11 cellular contexts compared by ENCODE assay signal in genomic region chr15:48862705-48863104, GRCh38. TPM values are rescaled to one million over a fixed set of nuclear protein-coding genes. Genes with fewer than 3 reads are reported as not detected.
DNase-seq lines count a peak whose midpoint lies in the region; TF ChIP-seq lines count a peak whose summit lies in the region.
"Had no signal": no experiment of that assay in that cellular context is flagged by ENCODE, and none has a peak within 500 bp of the region (broad histone marks: within the 10 kb centered on the region; RNA-seq: fewer than 3 reads in every experiment).

No MANE protein-coding gene starts in this region.

- H3K36me3 ChIP-seq in osteoblast (ENCODE audit: insufficient read depth, low read length) (no peaks in the 10 kb centered on the region), testis (ENCODE audit: low read depth, missing control alignments) (no peaks in the 10 kb centered on the region)
- H3K36me3 ChIP-seq: spleen had no signal

- peaks cover 2% of the 10 kb centered on the region for H3K27me3 Mint-ChIP-seq in activated CD4-positive, alpha-beta T cell treated with anti-CD3 and anti-CD28 coated beads, Interleukin-2, amount 10 ng/mL, durations not matched to agents 24 days and 14 days

- no peaks in the 10 kb centered on the region for H3K79me2 ChIP-seq in osteoblast (ENCODE audit: insufficient read depth, low read length)

- no peaks in the 10 kb centered on the region for H4K20me1 ChIP-seq in osteoblast (ENCODE audit: insufficient read depth, low read length)

- TF ChIP-seq CTCF in HL-60 (IDR thresholded peaks at IDR 0.05; ENCODE audit: insufficient read depth, low read length) (no peak), osteoblast (IDR thresholded peaks at IDR 0.05; ENCODE audit: extremely low read depth, low read depth, low read length) (no peak), testis (IDR thresholded peaks at IDR 0.05) (no peak)

- DNase-seq in activated CD4-positive, alpha-beta T cell treated with anti-CD3 and anti-CD28 coated beads, Interleukin-2, amount 10 ng/mL, durations not matched to agents 24 days and 14 days, result no peak
- DNase-seq in activated CD4-positive, alpha-beta T cell treated with anti-CD3 and anti-CD28 coated beads for 4 hours, result no peak
- DNase-seq in HL-60 (ENCODE audit: low read depth in 1 of 2, low spot score in 1 of 2) (peak; percentile 78 to 88), SKM-1 (lab: John Stamatoyannopoulos, UW; ENCODE audit: unreplicated experiment) (peak; percentile 88), osteoblast (ENCODE audit: insufficient read length, low spot score, missing footprints) (no peak), testis (no peak), GM03348 (ENCODE audit: low spot score) (no peak), NCI-H1694 (lab: John Stamatoyannopoulos, UW) (no peak)
- DNase-seq: spleen had no signal

- intact Hi-C loops in activated CD4-positive, alpha-beta T cell treated with anti-CD3 and anti-CD28 coated beads, Interleukin-2, amount 10 ng/mL, durations not matched to agents 24 days and 14 days (cut with micrococcal nuclease), result loop anchor here (1.0 to 10.0 kb wide), 5 partner anchors 14 to 372 kb away; partner anchors contain the start of gene SECISBP2L
- intact Hi-C loops in testis (cut with DNase I; ENCODE audit: low total_unique reads), result no loop called here

- H3K27me3 ChIP-seq in HL-60 (ENCODE audit: insufficient read depth, poor library complexity, severe bottlenecking) (no peaks in the 10 kb centered on the region), osteoblast (ENCODE audit: insufficient read depth, low read length) (no peaks in the 10 kb centered on the region), testis (no peaks in the 10 kb centered on the region)
- H3K27me3 ChIP-seq: spleen had no signal

- peaks cover 1% of the 10 kb centered on the region for H3K36me3 Mint-ChIP-seq in activated CD4-positive, alpha-beta T cell treated with anti-CD3 and anti-CD28 coated beads, Interleukin-2, amount 10 ng/mL, durations not matched to agents 24 days and 14 days (ENCODE audit: low read depth)

- H3K9me3 Mint-ChIP-seq in activated CD4-positive, alpha-beta T cell treated with anti-CD3 and anti-CD28 coated beads, Interleukin-2, amount 10 ng/mL, durations not matched to agents 24 days and 14 days, result no peaks in the 10 kb centered on the region
- H3K9me3 Mint-ChIP-seq: nephron had no signal

- no peak overlapping the region for H3K4me3 ChIP-seq in HL-60 (replicated peaks; ENCODE audit: insufficient read depth, low read length)
- no peak overlapping the region for H3K4me3 ChIP-seq in osteoblast (ENCODE audit: insufficient read depth, low read length)
- no peak overlapping the region for H3K4me3 ChIP-seq in testis
- H3K4me3 ChIP-seq: A549, spleen had no signal

- H3K4me1 ChIP-seq in osteoblast (ENCODE audit: insufficient read depth, low read length) (peaks cover 39% of the 10 kb centered on the region), testis (no peaks in the 10 kb centered on the region)

- H2AFZ ChIP-seq in osteoblast (ENCODE audit: low read length), result peak overlapping the region; percentile 80

- 88% methylated on average over 1 of the region's 1 CpG for WGBS in testis, 2 donors

- H3K27ac ChIP-seq in HL-60 (replicated peaks) (peak overlapping the region; percentile 22; the same call in 1 of the 2 replicates), osteoblast (ENCODE audit: low read depth, low read length) (no peak overlapping the region), testis (no peak overlapping the region)
- H3K27ac ChIP-seq: spleen had no signal

- peaks cover 14% of the 10 kb centered on the region for H3K4me1 Mint-ChIP-seq in activated CD4-positive, alpha-beta T cell treated with anti-CD3 and anti-CD28 coated beads, Interleukin-2, amount 10 ng/mL, durations not matched to agents 24 days and 14 days

- H3K27ac Mint-ChIP-seq in activated CD4-positive, alpha-beta T cell treated with anti-CD3 and anti-CD28 coated beads, Interleukin-2, amount 10 ng/mL, durations not matched to agents 24 days and 14 days, result peak overlapping the region; percentile 84

- H3K9me3 ChIP-seq in osteoblast (ENCODE audit: low read depth, low read length) (no peaks in the 10 kb centered on the region), testis (no peaks in the 10 kb centered on the region)
- H3K9me3 ChIP-seq: A549, spleen had no signal

- TF ChIP-seq POLR2A in testis (IDR thresholded peaks at IDR 0.05), result no peak

- no peak overlapping the region for H3K4me3 Mint-ChIP-seq in activated CD4-positive, alpha-beta T cell treated with anti-CD3 and anti-CD28 coated beads, Interleukin-2, amount 10 ng/mL, durations not matched to agents 24 days and 14 days
- H3K4me3 Mint-ChIP-seq: nephron had no signal

- H3K4me2 ChIP-seq in osteoblast (ENCODE audit: insufficient read depth, low read length), result no peak overlapping the region
- H3K4me2 ChIP-seq: A549 had no signal

RNA-seq across cellular contexts. Expression of gene EID1, which starts 15.2 kb away (rescaled TPM):
- 192 and 209 TPM in 2 replicates for total RNA-seq in activated CD4-positive, alpha-beta T cell treated with anti-CD3 and anti-CD28 coated beads, Interleukin-2, amount 10 ng/mL, durations not matched to agents 24 days and 14 days
- 193 and 206 TPM in 2 replicates for total RNA-seq in osteoblast
- 100 to 1,000 TPM; 164 to 229 TPM for total RNA-seq in testis
- 84.1 TPM for polyA plus RNA-seq in testis (ENCODE audit: insufficient read depth, low read depth, low replicate concordance)

RNA-seq across cellular contexts. Expression of gene CEP152, which starts 51.8 kb away (rescaled TPM):
- total RNA-seq in activated CD4-positive, alpha-beta T cell treated with anti-CD3 and anti-CD28 coated beads, Interleukin-2, amount 10 ng/mL, durations not matched to agents 24 days and 14 days, result 32.0 and 32.2 TPM in 2 replicates
- total RNA-seq in osteoblast (4.3 and 5.0 TPM in 2 replicates), testis (10 to 100 TPM; 34.7 to 66.3 TPM)
- 11.5 TPM for polyA plus RNA-seq in testis (ENCODE audit: insufficient read depth, low read depth, low replicate concordance)

Comparison
In these comparisons a context has a peak if more than half of its experiments do, and no peak if none do; other contexts are left out.
1. DNase-seq: peak in HL-60 (2 of 2) and SKM-1 (single experiment); none in activated CD4-positive, alpha-beta T cell treated with anti-CD3 and anti-CD28 coated beads, Interleukin-2, amount 10 ng/mL, durations not matched to agents 24 days and 14 days (single experiment), activated CD4-positive, alpha-beta T cell treated with anti-CD3 and anti-CD28 coated beads for 4 hours (0 of 2), osteoblast (single experiment), testis (single experiment), GM03348 (single experiment) and NCI-H1694 (single experiment).